ENCODE assay signal across 21 cellular contexts in the genomic region with DNA sequence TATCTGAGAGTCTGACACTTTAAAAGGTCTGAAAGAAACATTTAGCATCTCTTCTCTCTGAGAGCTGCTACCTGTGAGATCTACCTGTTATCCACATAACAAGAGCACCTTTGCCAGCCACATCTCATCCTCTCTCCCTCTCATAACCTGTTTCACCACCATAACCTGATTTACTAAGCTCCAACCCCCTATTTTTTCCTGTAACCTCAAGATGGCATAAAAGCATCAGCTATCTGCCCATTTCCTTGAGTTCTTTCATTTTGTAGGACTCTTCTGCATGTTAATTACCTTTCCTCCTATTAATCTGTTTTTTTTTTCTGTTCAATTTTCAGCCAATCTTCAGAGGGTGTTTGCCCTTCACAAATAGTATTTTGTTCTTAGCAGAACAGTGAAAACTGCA.
DNase-seq lines count a peak whose midpoint lies in the region; ATAC-seq, FAIRE-seq and TF ChIP-seq lines count a peak whose summit lies in the region.
"Had no signal": no experiment of that assay in that cellular context is flagged by ENCODE, and none has a peak within 500 bp of the region (broad histone marks: within the 10 kb centered on the region; RNA-seq: fewer than 3 reads in every experiment).

No MANE protein-coding gene starts in this region.

- H3K4me3 ChIP-seq in liver (ENCODE audit: low read depth in 1 of 3, low read length in 3 of 3) (no peak overlapping the region), HepG2 (replicated peaks in 1 of 3; ENCODE audit: insufficient read depth in 1 of 3, low read depth in 2 of 3, low read length in 3 of 3) (no peak overlapping the region)
- H3K4me3 ChIP-seq: pancreas, sigmoid colon, upper lobe of left lung had no signal

- H4K20me1 ChIP-seq in HepG2 (ENCODE audit: insufficient read depth, low read length) = no peaks in the 10 kb centered on the region

- POLR2A ChIA-PET in HepG2 (lab: Yijun Ruan, JAX) = no interaction called here

- in situ Hi-C loops in HepG2 (cut with HindIII; ENCODE audit: extremely low pct_ligation_motif_present, low pct_unique_long_range_greater_than_20kb) = no loop called here

- TF ChIP-seq CTCF in liver (IDR thresholded peaks at IDR 0.05; ENCODE audit: low read depth, low read length, missing input control) (no peak), HepG2 (CRISPR knock-in tag; IDR thresholded peaks at IDR 0.05) (no peak), VCaP (conservative IDR thresholded peaks at IDR 0.05) (peak; percentile 36)

- no peak overlapping the region for H2AFZ ChIP-seq in HepG2 (ENCODE audit: low read length)

- H3K27me3 ChIP-seq in liver (ENCODE audit: control insufficient read depth in 4 of 4, insufficient read depth in 4 of 4, low read length in 3 of 4) (no peaks in the 10 kb centered on the region), HepG2 (ENCODE audit: control insufficient read depth in 1 of 2, insufficient read depth in 2 of 2, low read length in 2 of 2) (no peaks in the 10 kb centered on the region; a peak in 1 of 5 replicates)
- H3K27me3 ChIP-seq: pancreas, sigmoid colon, upper lobe of left lung had no signal

- ATAC-seq in HepG2 = no peak
- no peak for ATAC-seq in GM18858 (IDR thresholded peaks at IDR 0.05; ENCODE audit: unreplicated experiment)
- ATAC-seq: natural killer cell treated with Interleukin-12 subunit alpha and Interleukin-12 subunit beta and Interleukin-15 and Interleukin-18, amount 100 ng/mL, for 72 hours; pancreas; T-helper 17 cell had no signal

- TF ChIP-seq RAD21 in liver (IDR thresholded peaks at IDR 0.05) = peak; percentile 47 to 70
- TF ChIP-seq RAD21 in HepG2 (CRISPR knock-in tag; IDR thresholded peaks at IDR 0.05) = no peak

- no peak for TF ChIP-seq POLR2A in HepG2 (IDR thresholded peaks at IDR 0.05; ENCODE audit: insufficient read depth in 1 of 2, low read depth in 2 of 2, low read length in 2 of 2)

- peak overlapping the region in 1 of 2 donors; percentile 13 for H3K9ac ChIP-seq in liver (ENCODE audit: low read depth in 1 of 2, low read length in 2 of 2)
- H3K9ac ChIP-seq in HepG2 (ENCODE audit: insufficient read depth, low read depth, low read length) = no peak overlapping the region

- FAIRE-seq in HepG2 (lab: Jason Lieb, UNC) = no peak
- FAIRE-seq: astrocyte, pancreas had no signal

- TF ChIP-seq EP300 in HepG2 (IDR thresholded peaks at IDR 0.05; ENCODE audit: low read depth in 2 of 2, low read length in 2 of 2) (no peak), HepG2 (CRISPR knock-in tag; IDR thresholded peaks at IDR 0.05; ENCODE audit: borderline replicate concordance) (no peak)

- no peak for DNase-seq in HepG2 (ENCODE audit: low spot score)
- peak; percentile 31 for DNase-seq in globus pallidus (ENCODE audit: low spot score)
- no peak for DNase-seq in foreskin melanocyte
- DNase-seq in stimulated activated naive CD4-positive, alpha-beta T cell treated with Interleukin-2 at 50 U/mL for 16 hours (lab: John Stamatoyannopoulos, UW) = no peak
- DNase-seq in GM19238 (ENCODE audit: insufficient read length, low spot score) = no peak
- DNase-seq: activated CD4-positive, alpha-beta T cell treated with anti-CD3 and anti-CD28 coated beads, Interleukin-2, amount 10 ng/mL, durations not matched to agents 24 days and 14 days; C1 segment of cervical spinal cord; Calu3; effector memory CD4-positive, alpha-beta T cell; NCI-H2107; NCI-H510A treated with DMSO at 0.1 percent for 48 hours; pancreas; sigmoid colon; stimulated activated CD4-positive, alpha-beta T cell treated with anti-CD3 and anti-CD28 coated beads, Interleukin-15, amount 100 ng/mL, for 24 hours; T-helper 17 cell; upper lobe of left lung had no signal

- H3K9me3 ChIP-seq in liver (ENCODE audit: control insufficient read depth in 4 of 4, low read length in 3 of 4) (no peaks in the 10 kb centered on the region), HepG2 (ENCODE audit: low read length) (peaks cover 3% of the 10 kb centered on the region; the same call in 1 of the 2 replicates)
- H3K9me3 ChIP-seq: pancreas, sigmoid colon, upper lobe of left lung had no signal

- H3K4me2 ChIP-seq in HepG2 (ENCODE audit: low read depth, low read length) = no peak overlapping the region

- H3K79me2 ChIP-seq in HepG2 (ENCODE audit: insufficient read depth, low read length) = no peaks in the 10 kb centered on the region

- CTCF ChIA-PET in HepG2 (lab: Yijun Ruan, JAX; ENCODE audit: low intra/inter-chr PET ratio, low total read pairs) = no interaction called here

- no TSS peak for BruUV-seq in HepG2 (replicated peaks; lab: Mats Ljungman, UMichigan)

- H3K27ac ChIP-seq in liver (ENCODE audit: low read depth in 1 of 2, low read length in 2 of 2) (peak overlapping the region; percentile 24 to 55), HepG2 (ENCODE audit: extremely low read length, insufficient read depth, low read length) (no peak overlapping the region), VCaP (no peak overlapping the region)
- H3K27ac ChIP-seq: pancreas, sigmoid colon, upper lobe of left lung had no signal

- peaks cover 2 to 49% (median 30%) of the 10 kb centered on the region in 4 donors for H3K4me1 ChIP-seq in liver (ENCODE audit: control insufficient read depth in 4 of 4, insufficient read depth in 4 of 4, low read length in 3 of 4)
- H3K4me1 ChIP-seq in HepG2 (ENCODE audit: insufficient read depth, low read length) = peaks cover 29% of the 10 kb centered on the region
- H3K4me1 ChIP-seq: sigmoid colon, upper lobe of left lung had no signal

- H3K36me3 ChIP-seq in liver (ENCODE audit: control insufficient read depth in 4 of 4, insufficient read depth in 3 of 4, low read depth in 1 of 4, low read length in 3 of 4) = no peaks in the 10 kb centered on the region
- H3K36me3 ChIP-seq in HepG2 (replicated peaks in 1 of 2; ENCODE audit: control insufficient read depth in 1 of 2, insufficient read depth in 2 of 2, low read length in 2 of 2) = no peaks in the 10 kb centered on the region
- H3K36me3 ChIP-seq: pancreas, sigmoid colon, upper lobe of left lung had no signal

- intact Hi-C loops in HepG2 (cut with micrococcal nuclease; ENCODE audit: unreplicated experiment) = no loop called here

TF ChIP-seq in liver, 16 proteins besides CTCF, POLR2A, EP300 and RAD21:
- TF ChIP-seq GABPA (IDR thresholded peaks at IDR 0.05 in 1 of 2, conservative IDR thresholded peaks at IDR 0.05 in 1 of 2) (no peak), FOXA2 (IDR thresholded peaks at IDR 0.05) (no peak), TAF1 (conservative IDR thresholded peaks at IDR 0.05) (no peak), HNF4A (conservative IDR thresholded peaks at IDR 0.05) (no peak), NR2F2 (IDR thresholded peaks at IDR 0.05) (no peak), HNF4G (IDR thresholded peaks at IDR 0.05) (no peak), EGR1 (IDR thresholded peaks at IDR 0.05; ENCODE audit: low read depth in 2 of 2) (no peak), FOXA1 (IDR thresholded peaks at IDR 0.05) (no peak), JUND (IDR thresholded peaks at IDR 0.05) (no peak), ZBTB33 (IDR thresholded peaks at IDR 0.05) (no peak)
- TF ChIP-seq, protein P1, sequence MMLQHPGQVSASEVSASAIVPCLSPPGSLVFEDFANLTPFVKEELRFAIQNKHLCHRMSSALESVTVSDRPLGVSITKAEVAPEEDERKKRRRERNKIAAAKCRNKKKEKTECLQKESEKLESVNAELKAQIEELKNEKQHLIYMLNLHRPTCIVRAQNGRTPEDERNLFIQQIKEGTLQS (IDR thresholded peaks at IDR 0.05) = no peak

TF ChIP-seq in HepG2, 621 proteins besides CTCF, POLR2A, EP300 and RAD21 (continues in another document):
- TF ChIP-seq ZSCAN12 (CRISPR knock-in tag; IDR thresholded peaks at IDR 0.05) (no peak), HHEX (CRISPR knock-in tag; IDR thresholded peaks at IDR 0.05) (no peak), GABPA (IDR thresholded peaks at IDR 0.05; ENCODE audit: low read depth, low read length) (no peak), GABPA (CRISPR knock-in tag; IDR thresholded peaks at IDR 0.05; ENCODE audit: low read depth) (no peak), HMGA1 (CRISPR knock-in tag; conservative IDR thresholded peaks at IDR 0.05) (no peak), KLF16 (CRISPR knock-in tag; IDR thresholded peaks at IDR 0.05) (no peak), CHD2 (IDR thresholded peaks at IDR 0.05; ENCODE audit: low read depth, low read length) (no peak), SRSF9 (IDR thresholded peaks at IDR 0.05; ENCODE audit: borderline replicate concordance, insufficient read depth, low read depth, low read length, poor library complexity, severe bottlenecking) (no peak), TCF7L2 (IDR thresholded peaks at IDR 0.05; ENCODE audit: low read depth, low read length) (no peak), THAP11 (CRISPR knock-in tag; IDR thresholded peaks at IDR 0.05) (no peak)

Comparison
In these comparisons a context has a peak if more than half of its experiments do, and no peak if none do; other contexts are left out.
1. H3K27ac ChIP-seq: peak in liver (2 of 2); none in HepG2 (single experiment) and VCaP (single experiment).